Comparison of ENCODE assay signal across 8 cellular contexts in genomic region chr2:30231726-30232026, GRCh38. TPM values are rescaled to one million over a fixed set of nuclear protein-coding genes. Genes with fewer than 3 reads are reported as not detected.
DNase-seq lines count a peak whose midpoint lies in the region; ATAC-seq and TF ChIP-seq lines count a peak whose summit lies in the region.

No MANE protein-coding gene starts in this region.

- no peak for TF ChIP-seq RAD21 in SK-N-SH (IDR thresholded peaks at IDR 0.05; ENCODE audit: low read length)

- H3K27me3 ChIP-seq in ACC112 (ENCODE audit: insufficient read depth, low read length) (peaks cover 15% of the 10 kb centered on the region), SK-N-SH (ENCODE audit: insufficient read depth) (no peaks in the 10 kb centered on the region)

- peak overlapping the region; percentile 96 for H3K4me2 ChIP-seq in SK-N-SH

- H2AFZ ChIP-seq in ACC112 (ENCODE audit: low read length, unreplicated experiment) = peak overlapping the region; percentile 72
- H2AFZ ChIP-seq in SK-N-SH (ENCODE audit: low read depth) = peak overlapping the region; percentile 90

- no peaks in the 10 kb centered on the region for H3K9me3 Mint-ChIP-seq in endothelial cell (ENCODE audit: unreplicated experiment)
- no peaks in the 10 kb centered on the region for H3K9me3 Mint-ChIP-seq in nephron

- no peak for DNase-seq in SK-N-SH
- no peak for DNase-seq in endothelial cell (ENCODE audit: low spot score)
- no peak for DNase-seq in effector CD8-positive, alpha-beta T cell (lab: John Stamatoyannopoulos, UW)
- no peak for DNase-seq in NCI-H510A treated with DMSO at 0.1 percent for 48 hours (lab: John Stamatoyannopoulos, UW)
- no peak for DNase-seq in NCI-H2171 (lab: John Stamatoyannopoulos, UW)

- POLR2A ChIA-PET in SK-N-SH (lab: Yijun Ruan, JAX) = interaction anchor here (1.0 to 2.1 kb wide), 6 partner anchors 25 to 215 kb away, joined by 3 to 10 read pairs (median 4); partner anchors contain the start of genes LCLAT1 and YPEL5

- H3K9me3 ChIP-seq in SK-N-SH = no peaks in the 10 kb centered on the region

- H3K27ac Mint-ChIP-seq in endothelial cell (ENCODE audit: unreplicated experiment) = peak overlapping the region; percentile 48
- peak overlapping the region; percentile 17 to 66 (median 56) for H3K27ac Mint-ChIP-seq in nephron

- H3K9ac ChIP-seq in SK-N-SH = peak overlapping the region; percentile 86

- H3K4me3 ChIP-seq in ACC112 (ENCODE audit: low read depth, low read length) (peak overlapping the region; percentile 79), SK-N-SH (ENCODE audit: low read depth in 2 of 2, low read length in 1 of 2) (peak overlapping the region; percentile 73 to 92)

- TF ChIP-seq EP300 in SK-N-SH (IDR thresholded peaks at IDR 0.05; ENCODE audit: borderline replicate concordance in 1 of 2, low read depth in 1 of 2, low read length in 1 of 2) = no peak; a peak in 1 of 4 replicates

- H3K27ac ChIP-seq in ACC112 (ENCODE audit: low read depth, low read length) = no peak overlapping the region
- H3K27ac ChIP-seq in SK-N-SH (ENCODE audit: low read depth in 2 of 2, low read length in 1 of 2) = peak overlapping the region; percentile 7 to 62; a peak in 3 of 4 replicates

- H3K4me3 Mint-ChIP-seq in endothelial cell (ENCODE audit: unreplicated experiment) = peak overlapping the region; percentile 96
- H3K4me3 Mint-ChIP-seq in nephron = peak overlapping the region; percentile 88 to 93 (median 88)

- H3K36me3 ChIP-seq in ACC112 (ENCODE audit: insufficient read depth, low read length) (no peaks in the 10 kb centered on the region), SK-N-SH (replicated peaks in 1 of 2; ENCODE audit: control insufficient read depth in 1 of 2, insufficient read depth in 2 of 2, low read length in 1 of 2) (peaks cover 4 to 7% of the 10 kb centered on the region in 2 experiments)

- H3K79me2 ChIP-seq in ACC112 (ENCODE audit: control insufficient read depth, insufficient read depth, low read length, unreplicated experiment) (no peaks in the 10 kb centered on the region), SK-N-SH (ENCODE audit: insufficient read depth) (peaks cover 52% of the 10 kb centered on the region)

- peaks cover 19% of the 10 kb centered on the region for H4K20me1 ChIP-seq in SK-N-SH (ENCODE audit: insufficient read depth)

- TF ChIP-seq CTCF in SK-N-SH (IDR thresholded peaks at IDR 0.05) (no peak), endothelial cell (IDR thresholded peaks at IDR 0.05; ENCODE audit: unreplicated experiment) (no peak), nephron (IDR thresholded peaks at IDR 0.05; ENCODE audit: unreplicated experiment in 3 of 3) (no peak)

- H3F3A ChIP-seq in SK-N-SH (replicated peaks; ENCODE audit: insufficient read depth) = peaks cover 5% of the 10 kb centered on the region

- H3K36me3 Mint-ChIP-seq in endothelial cell (ENCODE audit: low read depth, unreplicated experiment) (peaks cover 19% of the 10 kb centered on the region), nephron (ENCODE audit: low read depth) (peaks cover 29% of the 10 kb centered on the region)

- CTCF ChIA-PET in SK-N-SH (lab: Yijun Ruan, JAX) = interaction anchor here (0.9 to 18.6 kb wide), 9 partner anchors 18 to 906 kb away, joined by 3 to 262 read pairs (median 5); partner anchors contain the start of gene GALNT14

- no peaks in the 10 kb centered on the region for H3K9me2 ChIP-seq in SK-N-SH

- H3K4me1 Mint-ChIP-seq in endothelial cell (ENCODE audit: unreplicated experiment) (peaks cover 36% of the 10 kb centered on the region), nephron (peaks cover 34% of the 10 kb centered on the region)

- peaks cover 10% of the 10 kb centered on the region for H3K27me3 Mint-ChIP-seq in endothelial cell (ENCODE audit: unreplicated experiment)
- H3K27me3 Mint-ChIP-seq in nephron (ENCODE audit: low read depth) = peaks cover 16% of the 10 kb centered on the region

- peak; percentile 5 for ATAC-seq in GM21737 (IDR thresholded peaks at IDR 0.05; ENCODE audit: unreplicated experiment)

- H3K4me1 ChIP-seq in ACC112 (ENCODE audit: control insufficient read depth, insufficient read depth, low read length, unreplicated experiment) (peaks cover 4% of the 10 kb centered on the region), SK-N-SH (ENCODE audit: control insufficient read depth in 1 of 2, insufficient read depth in 2 of 2, low read depth in 1 of 2, low read length in 1 of 2) (peaks cover 3 to 22% of the 10 kb centered on the region in 2 experiments; a peak in 2 of 4 replicates)

- 0% methylated on average over 21 of the region's 29 CpGs for WGBS in SK-N-SH (ENCODE audit: low lambda C conversion rate)

TF ChIP-seq in SK-N-SH, 30 proteins besides CTCF, POLR2A, EP300 and RAD21:
- TF ChIP-seq NRF1 (IDR thresholded peaks at IDR 0.05; ENCODE audit: low read depth, low read length) (no peak), RFX5 (IDR thresholded peaks at IDR 0.05; ENCODE audit: low read length) (no peak), ELF1 (IDR thresholded peaks at IDR 0.05) (no peak), TAF1 (IDR thresholded peaks at IDR 0.05; ENCODE audit: borderline replicate concordance, low read depth, low read length) (no peak), NFIC (IDR thresholded peaks at IDR 0.05; ENCODE audit: borderline replicate concordance) (no peak), CHD2 (IDR thresholded peaks at IDR 0.05; ENCODE audit: low read length, partially characterized antibody) (no peak), TEAD4 (IDR thresholded peaks at IDR 0.05; ENCODE audit: borderline replicate concordance, insufficient read depth) (no peak), POLR2AphosphoS5 (IDR thresholded peaks at IDR 0.05; ENCODE audit: low read depth, low read length) (no peak), FOXM1 (IDR thresholded peaks at IDR 0.05; ENCODE audit: low read depth) (no peak), RXRA (IDR thresholded peaks at IDR 0.05; ENCODE audit: borderline replicate concordance, low read depth) (no peak), TCF12 (IDR thresholded peaks at IDR 0.05) (no peak), MXI1 (IDR thresholded peaks at IDR 0.05; ENCODE audit: low read depth, low read length) (no peak), REST (IDR thresholded peaks at IDR 0.05; ENCODE audit: low read depth, low read length) (no peak), FOSL2 (IDR thresholded peaks at IDR 0.05; ENCODE audit: borderline replicate concordance, low read depth) (no peak)
- TF ChIP-seq, protein P1, sequence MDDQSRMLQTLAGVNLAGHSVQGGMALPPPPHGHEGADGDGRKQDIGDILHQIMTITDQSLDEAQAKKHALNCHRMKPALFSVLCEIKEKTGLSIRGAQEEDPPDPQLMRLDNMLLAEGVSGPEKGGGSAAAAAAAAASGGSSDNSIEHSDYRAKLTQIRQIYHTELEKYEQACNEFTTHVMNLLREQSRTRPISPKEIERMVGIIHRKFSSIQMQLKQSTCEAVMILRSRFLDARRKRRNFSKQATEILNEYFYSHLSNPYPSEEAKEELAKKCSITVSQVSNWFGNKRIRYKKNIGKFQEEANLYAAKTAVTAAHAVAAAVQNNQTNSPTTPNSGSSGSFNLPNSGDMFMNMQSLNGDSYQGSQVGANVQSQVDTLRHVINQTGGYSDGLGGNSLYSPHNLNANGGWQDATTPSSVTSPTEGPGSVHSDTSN (IDR thresholded peaks at IDR 0.05) = no peak
TF ChIP-seq in SK-N-SH: peak in this region for 0.

RNA-seq across cellular contexts. Expression of gene LBH, which starts 0.3 kb away (rescaled TPM):
- polyA plus RNA-seq in SK-N-SH (2012; rRNA removed) = 22.8 and 26.4 TPM in 2 replicates
- 17.2 and 21.7 TPM in 2 replicates for polyA plus RNA-seq in SK-N-SH (2012; cell fraction: cytosol; rRNA removed)
- 16.5 and 17.5 TPM in 2 replicates for polyA plus RNA-seq in SK-N-SH (2012; cell fraction: nucleus; rRNA removed)
- 137 TPM for total RNA-seq in endothelial cell (ENCODE audit: unreplicated experiment)
